In genomic region chr22:45227645-45228400, GRCh38 we compare ENCODE assay signal across 18 cellular contexts. TPM values are rescaled to one million over a fixed set of nuclear protein-coding genes. Genes with fewer than 3 reads are reported as not detected.
DNase-seq lines count a peak whose midpoint lies in the region; ATAC-seq and TF ChIP-seq lines count a peak whose summit lies in the region.
"Had no signal": no experiment of that assay in that cellular context is flagged by ENCODE, and none has a peak within 500 bp of the region (broad histone marks: within the 10 kb centered on the region; RNA-seq: fewer than 3 reads in every experiment).

No MANE protein-coding gene starts in this region.

- no peak overlapping the region for H3K4me3 Mint-ChIP-seq in activated CD8-positive, alpha-beta T cell treated with anti-CD3 and anti-CD28 coated beads for 36 hours
- no peak overlapping the region for H3K4me3 Mint-ChIP-seq in activated CD8-positive, alpha-beta T cell treated with anti-CD3 and anti-CD28 coated beads, Interleukin-2, amount 10 ng/mL, durations not matched to agents 7 days and 5 days
- H3K4me3 Mint-ChIP-seq in natural killer cell (peak overlapping the region; percentile 59), type B pancreatic cell (no peak overlapping the region)
- H3K4me3 Mint-ChIP-seq: activated naive CD8-positive, alpha-beta T cell treated with anti-CD3 and anti-CD28 coated beads, Interleukin-2, amount 10 ng/mL, durations not matched to agents 7 days and 5 days had no signal

- no peak for ATAC-seq in activated CD8-positive, alpha-beta T cell treated with anti-CD3 and anti-CD28 coated beads for 36 hours
- no peak for ATAC-seq in activated CD8-positive, alpha-beta T cell treated with anti-CD3 and anti-CD28 coated beads, Interleukin-2, amount 10 ng/mL, durations not matched to agents 7 days and 5 days
- peak; percentile 14 for ATAC-seq in gastroesophageal sphincter
- peak in 2 of 3 donors; percentile 31 to 56 for ATAC-seq in natural killer cell
- ATAC-seq in upper lobe of right lung = peak; percentile 59
- ATAC-seq in HG02884 (IDR thresholded peaks at IDR 0.05; ENCODE audit: unreplicated experiment) = no peak
- ATAC-seq: A549 had no signal

- H3K27me3 Mint-ChIP-seq in activated CD8-positive, alpha-beta T cell treated with anti-CD3 and anti-CD28 coated beads for 36 hours = no peaks in the 10 kb centered on the region
- no peaks in the 10 kb centered on the region for H3K27me3 Mint-ChIP-seq in activated CD8-positive, alpha-beta T cell treated with anti-CD3 and anti-CD28 coated beads, Interleukin-2, amount 10 ng/mL, durations not matched to agents 7 days and 5 days (ENCODE audit: low read depth)
- no peaks in the 10 kb centered on the region for H3K27me3 Mint-ChIP-seq in natural killer cell (ENCODE audit: low read depth in 2 of 2)
- H3K27me3 Mint-ChIP-seq in type B pancreatic cell = no peaks in the 10 kb centered on the region
- H3K27me3 Mint-ChIP-seq: activated naive CD8-positive, alpha-beta T cell treated with anti-CD3 and anti-CD28 coated beads, Interleukin-2, amount 10 ng/mL, durations not matched to agents 7 days and 5 days had no signal

- TF ChIP-seq POLR2A in gastroesophageal sphincter (IDR thresholded peaks at IDR 0.05) = no peak

- H3K9me3 ChIP-seq in gastroesophageal sphincter (no peaks in the 10 kb centered on the region), upper lobe of right lung (no peaks in the 10 kb centered on the region)
- H3K9me3 ChIP-seq: A549, colonic mucosa had no signal

- DNase-seq in activated CD8-positive, alpha-beta T cell treated with anti-CD3 and anti-CD28 coated beads for 36 hours = no peak
- no peak for DNase-seq in activated CD8-positive, alpha-beta T cell treated with anti-CD3 and anti-CD28 coated beads, Interleukin-2, amount 10 ng/mL, durations not matched to agents 7 days and 5 days
- no peak for DNase-seq in natural killer cell
- no peak for DNase-seq in upper lobe of right lung
- no peak for DNase-seq in type B pancreatic cell (ENCODE audit: extremely low spot score, unreplicated experiment)
- no peak for DNase-seq in activated T-cell treated with anti-CD3 and anti-CD28 coated beads, Interleukin-2, amount 50 U/mL, for 1 hour
- DNase-seq: activated CD8-positive, alpha-beta memory T cell treated with anti-CD3 and anti-CD28 coated beads, Interleukin-2, amount 50 U/mL, for 4 hours; activated naive CD8-positive, alpha-beta T cell treated with anti-CD3 and anti-CD28 coated beads, Interleukin-2, amount 10 ng/mL, durations not matched to agents 7 days and 5 days; colonic mucosa; NCI-H187 treated with DMSO at 0.1 percent for 48 hours; NCI-H526 treated with DMSO at 0.1 percent for 48 hours; stimulated activated CD4-positive, alpha-beta T cell treated with anti-CD3 and anti-CD28 coated beads, Interleukin-2, amount 100 ng/mL, for 24 hours; T-helper 1 cell had no signal

- WGBS in gastroesophageal sphincter (ENCODE audit: low coverage in 1 of 2), 2 donors = 81 to 83% methylated on average over 3 of the region's 16 CpGs

- CTCF ChIA-PET in activated CD8-positive, alpha-beta T cell treated with anti-CD3 and anti-CD28 coated beads for 36 hours (lab: Charles Lee) = no interaction called here
- CTCF ChIA-PET in activated CD8-positive, alpha-beta T cell treated with anti-CD3 and anti-CD28 coated beads, Interleukin-2, amount 10 ng/mL, durations not matched to agents 7 days and 5 days (lab: Charles Lee) = no interaction called here

- peak overlapping the region; percentile 59 for H3K27ac Mint-ChIP-seq in activated CD8-positive, alpha-beta T cell treated with anti-CD3 and anti-CD28 coated beads for 36 hours
- no peak overlapping the region for H3K27ac Mint-ChIP-seq in activated CD8-positive, alpha-beta T cell treated with anti-CD3 and anti-CD28 coated beads, Interleukin-2, amount 10 ng/mL, durations not matched to agents 7 days and 5 days
- H3K27ac Mint-ChIP-seq in natural killer cell (peak overlapping the region; percentile 31 to 83), type B pancreatic cell (no peak overlapping the region)
- H3K27ac Mint-ChIP-seq: activated naive CD8-positive, alpha-beta T cell treated with anti-CD3 and anti-CD28 coated beads, Interleukin-2, amount 10 ng/mL, durations not matched to agents 7 days and 5 days had no signal

- peaks cover 0 to 41% (median 7%) of the 10 kb centered on the region in 3 donors for H3K4me1 ChIP-seq in gastroesophageal sphincter
- peaks cover 16% of the 10 kb centered on the region for H3K4me1 ChIP-seq in upper lobe of right lung

- H3K27ac ChIP-seq in gastroesophageal sphincter (peak overlapping the region in 2 of 4 donors; percentile 62 to 70), upper lobe of right lung (no peak overlapping the region)
- H3K27ac ChIP-seq: colonic mucosa had no signal

- POLR2A ChIA-PET in activated CD8-positive, alpha-beta T cell treated with anti-CD3 and anti-CD28 coated beads for 36 hours (lab: Charles Lee) = no interaction called here
- POLR2A ChIA-PET in activated CD8-positive, alpha-beta T cell treated with anti-CD3 and anti-CD28 coated beads, Interleukin-2, amount 10 ng/mL, durations not matched to agents 7 days and 5 days (lab: Charles Lee) = no interaction called here

- no peaks in the 10 kb centered on the region for H3K36me3 ChIP-seq in gastroesophageal sphincter
- no peaks in the 10 kb centered on the region for H3K36me3 ChIP-seq in upper lobe of right lung
- H3K36me3 ChIP-seq: colonic mucosa had no signal

- TF ChIP-seq EP300 in gastroesophageal sphincter (IDR thresholded peaks at IDR 0.05) = no peak

- intact Hi-C loops in activated CD8-positive, alpha-beta T cell treated with anti-CD3 and anti-CD28 coated beads for 36 hours (cut with micrococcal nuclease) = no loop called here
- intact Hi-C loops in natural killer cell (cut with micrococcal nuclease) = no loop called here
- intact Hi-C loops in upper lobe of right lung (cut with DNase I) = no loop called here

- TF ChIP-seq CTCF in activated CD8-positive, alpha-beta T cell treated with anti-CD3 and anti-CD28 coated beads for 36 hours (IDR thresholded peaks at IDR 0.05) = no peak
- TF ChIP-seq CTCF in gastroesophageal sphincter (IDR thresholded peaks at IDR 0.05) (no peak), natural killer cell (IDR thresholded peaks at IDR 0.05) (no peak), upper lobe of right lung (IDR thresholded peaks at IDR 0.05) (no peak), type B pancreatic cell (conservative IDR thresholded peaks at IDR 0.05) (no peak)

- no peaks in the 10 kb centered on the region for H3K27me3 ChIP-seq in gastroesophageal sphincter
- H3K27me3 ChIP-seq in upper lobe of right lung = no peaks in the 10 kb centered on the region
- H3K27me3 ChIP-seq: colonic mucosa had no signal

- peaks cover 20% of the 10 kb centered on the region for H3K4me1 Mint-ChIP-seq in activated CD8-positive, alpha-beta T cell treated with anti-CD3 and anti-CD28 coated beads for 36 hours (ENCODE audit: low read depth)
- H3K4me1 Mint-ChIP-seq in activated CD8-positive, alpha-beta T cell treated with anti-CD3 and anti-CD28 coated beads, Interleukin-2, amount 10 ng/mL, durations not matched to agents 7 days and 5 days (ENCODE audit: low read depth) = peaks cover 5% of the 10 kb centered on the region
- H3K4me1 Mint-ChIP-seq in natural killer cell (peaks cover 30 to 70% of the 10 kb centered on the region in 2 donors), type B pancreatic cell (ENCODE audit: unreplicated experiment) (peaks cover 34% of the 10 kb centered on the region)

- H3K4me3 ChIP-seq in gastroesophageal sphincter (no peak overlapping the region), upper lobe of right lung (no peak overlapping the region)
- H3K4me3 ChIP-seq: A549, colonic mucosa had no signal

- H3K9me3 Mint-ChIP-seq in activated CD8-positive, alpha-beta T cell treated with anti-CD3 and anti-CD28 coated beads for 36 hours = no peaks in the 10 kb centered on the region
- no peaks in the 10 kb centered on the region for H3K9me3 Mint-ChIP-seq in activated CD8-positive, alpha-beta T cell treated with anti-CD3 and anti-CD28 coated beads, Interleukin-2, amount 10 ng/mL, durations not matched to agents 7 days and 5 days (ENCODE audit: insufficient read depth)
- no peaks in the 10 kb centered on the region for H3K9me3 Mint-ChIP-seq in natural killer cell
- H3K9me3 Mint-ChIP-seq in type B pancreatic cell = no peaks in the 10 kb centered on the region
- H3K9me3 Mint-ChIP-seq: activated naive CD8-positive, alpha-beta T cell treated with anti-CD3 and anti-CD28 coated beads, Interleukin-2, amount 10 ng/mL, durations not matched to agents 7 days and 5 days had no signal

- no peaks in the 10 kb centered on the region for H3K36me3 Mint-ChIP-seq in activated CD8-positive, alpha-beta T cell treated with anti-CD3 and anti-CD28 coated beads for 36 hours (ENCODE audit: low read depth)
- H3K36me3 Mint-ChIP-seq in activated CD8-positive, alpha-beta T cell treated with anti-CD3 and anti-CD28 coated beads, Interleukin-2, amount 10 ng/mL, durations not matched to agents 7 days and 5 days (ENCODE audit: low read depth) = no peaks in the 10 kb centered on the region
- H3K36me3 Mint-ChIP-seq in natural killer cell = no peaks in the 10 kb centered on the region
- no peaks in the 10 kb centered on the region for H3K36me3 Mint-ChIP-seq in type B pancreatic cell
- H3K36me3 Mint-ChIP-seq: activated naive CD8-positive, alpha-beta T cell treated with anti-CD3 and anti-CD28 coated beads, Interleukin-2, amount 10 ng/mL, durations not matched to agents 7 days and 5 days had no signal

RNA-seq across cellular contexts. Expression of gene KIAA0930, which starts 12.9 kb away (rescaled TPM):
- total RNA-seq in activated CD8-positive, alpha-beta T cell treated with anti-CD3 and anti-CD28 coated beads for 36 hours = 10 to 100 TPM; 38.4 to 40.4 TPM
- 10 to 100 TPM; 48.5 to 52.4 TPM for total RNA-seq in activated CD8-positive, alpha-beta T cell treated with anti-CD3 and anti-CD28 coated beads, Interleukin-2, amount 10 ng/mL, durations not matched to agents 7 days and 5 days
- 10 to 100 TPM; 26.1 to 54.2 (median 37.3) TPM for total RNA-seq in gastroesophageal sphincter
- 10 to 100 TPM; 32.6 to 39.1 (median 38.4) TPM for total RNA-seq in natural killer cell
- total RNA-seq in upper lobe of right lung = 79.5 TPM
- 54.1 and 68.0 TPM in 2 replicates for total RNA-seq in type B pancreatic cell (ENCODE audit: low replicate concordance)

RNA-seq across cellular contexts. Expression of gene UPK3A, which starts 56.9 kb away (rescaled TPM):
- not detected for total RNA-seq in activated CD8-positive, alpha-beta T cell treated with anti-CD3 and anti-CD28 coated beads for 36 hours
- total RNA-seq in activated CD8-positive, alpha-beta T cell treated with anti-CD3 and anti-CD28 coated beads, Interleukin-2, amount 10 ng/mL, durations not matched to agents 7 days and 5 days = not detected
- total RNA-seq in gastroesophageal sphincter (not detected), natural killer cell (under 1 TPM in 1 of 3 donors, not detected in 2; 0.49 TPM), upper lobe of right lung (not detected), type B pancreatic cell (ENCODE audit: low replicate concordance) (0.29 and 0.62 TPM in 2 replicates)
- total RNA-seq: activated naive CD8-positive, alpha-beta T cell treated with anti-CD3 and anti-CD28 coated beads, Interleukin-2, amount 10 ng/mL, durations not matched to agents 7 days and 5 days; fibroblast of lung; pulmonary artery endothelial cell had no signal

Comparison
In these comparisons a context has a peak if more than half of its experiments do, and no peak if none do; other contexts are left out.
1. H3K27ac Mint-ChIP-seq: peak in activated CD8-positive, alpha-beta T cell treated with anti-CD3 and anti-CD28 coated beads for 36 hours (single experiment) and natural killer cell (2 of 2); none in activated CD8-positive, alpha-beta T cell treated with anti-CD3 and anti-CD28 coated beads, Interleukin-2, amount 10 ng/mL, durations not matched to agents 7 days and 5 days (single experiment) and type B pancreatic cell (single experiment).
2. ATAC-seq: peak in gastroesophageal sphincter (single experiment), natural killer cell (2 of 3) and upper lobe of right lung (single experiment); none in activated CD8-positive, alpha-beta T cell treated with anti-CD3 and anti-CD28 coated beads for 36 hours (single experiment), activated CD8-positive, alpha-beta T cell treated with anti-CD3 and anti-CD28 coated beads, Interleukin-2, amount 10 ng/mL, durations not matched to agents 7 days and 5 days (single experiment) and HG02884 (single experiment).